In genomic region chr1:155093938-155094621, GRCh38 we compare ENCODE assay signal across 1 cellular context.
TF ChIP-seq lines count a peak whose summit lies in the region.

No MANE protein-coding gene starts in this region.

TF ChIP-seq in HepG2, 621 proteins besides CTCF, POLR2A, EP300 and RAD21 (continued from another document and continues in another):
- no peak for TF ChIP-seq CREB3 (CRISPR knock-in tag; IDR thresholded peaks at IDR 0.05)
- no peak for TF ChIP-seq MTA3 (CRISPR knock-in tag; IDR thresholded peaks at IDR 0.05)
- TF ChIP-seq RXRA (CRISPR knock-in tag; IDR thresholded peaks at IDR 0.05): no peak
- TF ChIP-seq SIX1 (CRISPR knock-in tag; IDR thresholded peaks at IDR 0.05; ENCODE audit: borderline replicate concordance): no peak
- TF ChIP-seq THRA (CRISPR knock-in tag; IDR thresholded peaks at IDR 0.05; ENCODE audit: borderline replicate concordance): no peak
- no peak for TF ChIP-seq MIXL1 (CRISPR knock-in tag; IDR thresholded peaks at IDR 0.05)
- no peak for TF ChIP-seq ZNF44 (CRISPR knock-in tag; IDR thresholded peaks at IDR 0.05)
- no peak for TF ChIP-seq ESRRA (CRISPR knock-in tag; IDR thresholded peaks at IDR 0.05; ENCODE audit: low read depth)
- no peak for TF ChIP-seq ZNF275 (CRISPR knock-in tag; IDR thresholded peaks at IDR 0.05; ENCODE audit: borderline replicate concordance)
- TF ChIP-seq BCLAF1 (IDR thresholded peaks at IDR 0.05): no peak
- TF ChIP-seq BRF2 (CRISPR knock-in tag; IDR thresholded peaks at IDR 0.05): no peak
- 0 out of 2 replicates have a peak, but pooled peaks have one; percentile 11 for TF ChIP-seq GATAD2A (CRISPR knock-in tag; IDR thresholded peaks at IDR 0.05)
- no peak for TF ChIP-seq ATF4 (CRISPR knock-in tag; IDR thresholded peaks at IDR 0.05)
- no peak for TF ChIP-seq POGK (CRISPR knock-in tag; conservative IDR thresholded peaks at IDR 0.05)
- peak; percentile 49; the same call in 1 of the 2 replicates for TF ChIP-seq TBX2 (CRISPR knock-in tag; IDR thresholded peaks at IDR 0.05; ENCODE audit: borderline replicate concordance)
- TF ChIP-seq ZNF790 (CRISPR knock-in tag; IDR thresholded peaks at IDR 0.05; ENCODE audit: borderline replicate concordance): 0 out of 2 replicates have a peak, but pooled peaks have one; percentile 53
- no peak for TF ChIP-seq CCAR2 (optimal IDR thresholded peaks at IDR 0.05; ENCODE audit: low read depth, low read length)
- no peak for TF ChIP-seq TCF12 (IDR thresholded peaks at IDR 0.05)
- TF ChIP-seq TCF12 (CRISPR knock-in tag; IDR thresholded peaks at IDR 0.05): no peak
- TF ChIP-seq MEF2D (CRISPR knock-in tag; IDR thresholded peaks at IDR 0.05): no peak
- TF ChIP-seq SRF (IDR thresholded peaks at IDR 0.05; ENCODE audit: low read depth, low read length): no peak
- 0 out of 2 replicates have a peak, but pooled peaks have one; percentile 35 for TF ChIP-seq BRCA1 (CRISPR knock-in tag; IDR thresholded peaks at IDR 0.05)
- TF ChIP-seq CCDC6 (CRISPR knock-in tag; IDR thresholded peaks at IDR 0.05): no peak
- no peak for TF ChIP-seq SNAI1 (CRISPR knock-in tag; IDR thresholded peaks at IDR 0.05; ENCODE audit: borderline replicate concordance)
- no peak for TF ChIP-seq ZNF549 (CRISPR knock-in tag; IDR thresholded peaks at IDR 0.05)
- no peak for TF ChIP-seq GMEB2 (CRISPR knock-in tag; IDR thresholded peaks at IDR 0.05; ENCODE audit: low read depth)
- TF ChIP-seq ZNF740 (CRISPR knock-in tag; IDR thresholded peaks at IDR 0.05): no peak
- TF ChIP-seq KLF15 (CRISPR knock-in tag; IDR thresholded peaks at IDR 0.05; ENCODE audit: borderline replicate concordance): no peak
- TF ChIP-seq RERE (CRISPR knock-in tag; IDR thresholded peaks at IDR 0.05; ENCODE audit: low read depth): no peak
- peak; percentile 59; the same call in 1 of the 2 replicates for TF ChIP-seq ZNF709 (CRISPR knock-in tag; IDR thresholded peaks at IDR 0.05)
- no peak for TF ChIP-seq ZNF558 (CRISPR knock-in tag; IDR thresholded peaks at IDR 0.05; ENCODE audit: borderline replicate concordance)
- TF ChIP-seq AKNA (CRISPR knock-in tag; IDR thresholded peaks at IDR 0.05; ENCODE audit: borderline replicate concordance): no peak
- no peak for TF ChIP-seq ZNF333 (CRISPR knock-in tag; IDR thresholded peaks at IDR 0.05; ENCODE audit: borderline replicate concordance)
- TF ChIP-seq ZNF713 (CRISPR knock-in tag; IDR thresholded peaks at IDR 0.05): no peak
- no peak for TF ChIP-seq ZNF296 (CRISPR knock-in tag; conservative IDR thresholded peaks at IDR 0.05)
- TF ChIP-seq STAG1 (CRISPR knock-in tag; IDR thresholded peaks at IDR 0.05): peak; percentile 68
